In the genomic region with DNA sequence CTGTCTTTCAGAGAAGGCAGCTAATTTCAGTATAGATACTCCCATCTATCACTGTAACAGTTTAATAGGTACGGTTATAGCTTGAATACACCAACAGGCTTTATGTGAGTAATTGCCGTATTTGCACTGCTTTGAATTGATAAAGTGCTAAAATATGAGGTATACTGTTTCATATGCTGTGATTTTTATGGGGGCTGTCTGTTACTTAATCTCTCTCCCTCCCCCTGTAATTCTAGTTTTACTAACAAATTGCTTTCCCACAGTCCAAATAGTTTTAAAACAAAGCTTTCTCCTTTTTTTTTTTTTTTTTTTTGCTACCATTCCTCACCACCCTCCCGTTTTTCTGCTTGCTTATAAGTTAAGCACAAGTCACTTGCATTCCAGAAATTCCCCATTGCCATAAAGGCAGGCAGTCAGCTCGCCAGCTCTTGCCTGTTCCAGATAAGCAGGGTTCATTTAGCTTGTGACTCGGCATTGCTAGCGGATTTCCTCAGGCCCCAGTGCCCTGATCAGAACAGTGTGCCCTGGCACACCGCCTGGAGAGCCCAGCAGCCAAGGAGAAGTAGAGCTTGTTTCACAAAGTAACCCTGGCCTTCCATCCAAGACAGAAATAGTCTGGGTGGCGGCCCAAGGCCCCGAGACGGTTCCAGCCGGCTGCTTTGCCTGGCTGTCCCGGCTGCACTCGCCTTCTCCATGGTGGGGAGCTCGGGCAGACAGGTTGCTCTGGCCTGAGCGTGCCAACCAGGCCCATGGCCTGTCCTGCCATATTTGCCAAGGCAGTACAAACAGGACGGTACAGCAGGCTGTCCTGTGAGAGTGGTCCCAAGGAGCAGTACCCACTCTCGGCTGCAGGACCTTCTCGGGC, we compare ENCODE assay signal across 7 cellular contexts.
DNase-seq lines count a peak whose midpoint lies in the region; ATAC-seq and TF ChIP-seq lines count a peak whose summit lies in the region.

No MANE protein-coding gene starts in this region.

- POLR2A ChIA-PET in GM10248 (lab: Yijun Ruan, JAX): interaction anchor here (0.7 to 1.5 kb wide), 2 partner anchors 51 to 138 kb away, joined by 3 to 6 read pairs; partner anchors contain the start of gene ZC3H4

- CTCF ChIA-PET in GM10248 (lab: Yijun Ruan, JAX): interaction anchor here (1.1 to 4.8 kb wide), 4 partner anchors 11 to 59 kb away, joined by 3 to 25 read pairs (median 6); no protein-coding TSS in a partner anchor

- no peak for TF ChIP-seq CTCF in GM10248 (IDR thresholded peaks at IDR 0.05; ENCODE audit: control extremely low read depth, extremely low read depth, low read depth, missing control alignments)

- no peak overlapping the region for H3K4me3 ChIP-seq in skin epidermis

- DNase-seq in LoVo (ENCODE audit: low spot score) (peak; percentile 33), cerebellar cortex (ENCODE audit: low spot score) (peak; percentile 92), iris pigment epithelial cell (ENCODE audit: low read depth) (peak; percentile 96), GM10248 (ENCODE audit: extremely low spot score) (no peak)

- H3K27ac ChIP-seq in skin epidermis: peak overlapping the region in 20 of 21 experiments; percentile 9 to 88 (median 67)

- ATAC-seq in GM18511 (IDR thresholded peaks at IDR 0.05; ENCODE audit: unreplicated experiment) (no peak), HG02852 (IDR thresholded peaks at IDR 0.05; ENCODE audit: unreplicated experiment) (no peak)
